In genomic region chr12:54217309-54217661, GRCh38 we compare ENCODE assay signal across 8 cellular contexts. TPM values are rescaled to one million over a fixed set of nuclear protein-coding genes. Genes with fewer than 3 reads are reported as not detected.
DNase-seq lines count a peak whose midpoint lies in the region; ATAC-seq and TF ChIP-seq lines count a peak whose summit lies in the region.

No MANE protein-coding gene starts in this region.

- H3K36me3 ChIP-seq in OCI-LY3 (replicated peaks; ENCODE audit: low read depth, low read length) (no peaks in the 10 kb centered on the region), endodermal cell (ENCODE audit: control insufficient read depth, insufficient read depth, low read length) (no peaks in the 10 kb centered on the region)

- H3K27ac ChIP-seq in OCI-LY3 (ENCODE audit: low read length) (no peak overlapping the region), endodermal cell (ENCODE audit: low read depth, low read length) (no peak overlapping the region)

- H3K36me3 Mint-ChIP-seq in Calu3 (ENCODE audit: insufficient read depth, unreplicated experiment), result peaks cover 10% of the 10 kb centered on the region
- no peaks in the 10 kb centered on the region for H3K36me3 Mint-ChIP-seq in endodermal cell (ENCODE audit: low read depth)

- H3K4me1 Mint-ChIP-seq in Calu3 (ENCODE audit: low read depth, unreplicated experiment) (peaks cover 16% of the 10 kb centered on the region), endodermal cell (peaks cover 18% of the 10 kb centered on the region)

- no peaks in the 10 kb centered on the region for H3K9me3 ChIP-seq in OCI-LY3 (ENCODE audit: insufficient read depth, low read length)
- H3K9me3 ChIP-seq in endodermal cell (ENCODE audit: control insufficient read depth, low read length), result no peaks in the 10 kb centered on the region

- WGBS in endodermal cell (ENCODE audit: insufficient coverage in 1 of 2, insufficient read length in 1 of 2), 2 experiments, result 4 to 5% methylated on average over 4 to 8 of the region's 11 CpGs

- H2AFZ ChIP-seq in OCI-LY3 (ENCODE audit: low read depth, low read length), result peak overlapping the region; percentile 81

- H3K27me3 Mint-ChIP-seq in Calu3 (ENCODE audit: unreplicated experiment) (peaks cover 55% of the 10 kb centered on the region), endodermal cell (ENCODE audit: insufficient read depth) (peaks cover 63% of the 10 kb centered on the region)

- no peaks in the 10 kb centered on the region for H4K20me1 ChIP-seq in OCI-LY3 (ENCODE audit: insufficient read depth, low read length)

- H3K4me3 ChIP-seq in OCI-LY3 (ENCODE audit: low read length) (peak overlapping the region; percentile 79), endodermal cell (ENCODE audit: low read length) (peak overlapping the region; percentile 81)

- peaks cover 44% of the 10 kb centered on the region for H3K27me3 ChIP-seq in OCI-LY3 (ENCODE audit: low read depth, low read length)
- peaks cover 57% of the 10 kb centered on the region for H3K27me3 ChIP-seq in endodermal cell (ENCODE audit: control insufficient read depth, insufficient read depth, low read length, poor library complexity, severe bottlenecking)

- no TSS peak for BruUV-seq in Calu3 (replicated peaks; lab: Mats Ljungman, UMichigan)

- peak overlapping the region; percentile 65 for H3K9ac ChIP-seq in OCI-LY3 (ENCODE audit: low read length)
- peak overlapping the region; percentile 6 for H3K9ac ChIP-seq in endodermal cell (ENCODE audit: extremely low read depth, low read length, poor library complexity, severe bottlenecking)

- H3K79me2 ChIP-seq in OCI-LY3 (ENCODE audit: low read length), result no peaks in the 10 kb centered on the region

- H3K9me3 Mint-ChIP-seq in Calu3 (ENCODE audit: low read depth, unreplicated experiment) (no peaks in the 10 kb centered on the region), endodermal cell (no peaks in the 10 kb centered on the region)

- DNase-seq in Calu3, result no peak
- no peak for DNase-seq in endodermal cell
- DNase-seq in pons (ENCODE audit: low spot score), result peak; percentile 30
- no peak for DNase-seq in occipital lobe (lab: John Stamatoyannopoulos, UW)
- no peak for DNase-seq in NCI-H510A (lab: John Stamatoyannopoulos, UW)

- ATAC-seq in GM21737 (IDR thresholded peaks at IDR 0.05; ENCODE audit: unreplicated experiment) (no peak), HG03439 (IDR thresholded peaks at IDR 0.05; ENCODE audit: unreplicated experiment) (no peak)

- H3K4me2 ChIP-seq in OCI-LY3 (ENCODE audit: low read length), result peak overlapping the region; percentile 99

- TF ChIP-seq CTCF in Calu3 (IDR thresholded peaks at IDR 0.05; ENCODE audit: unreplicated experiment), result peak; percentile 25
- TF ChIP-seq CTCF in OCI-LY3 (IDR thresholded peaks at IDR 0.05; ENCODE audit: low read depth, low read length), result no peak
- TF ChIP-seq CTCF in endodermal cell (conservative IDR thresholded peaks at IDR 0.05), result peak; percentile 6

- H3K27ac Mint-ChIP-seq in Calu3 (ENCODE audit: unreplicated experiment), result no peak overlapping the region
- no peak overlapping the region for H3K27ac Mint-ChIP-seq in endodermal cell

- intact Hi-C loops in Calu3 (cut with micrococcal nuclease; ENCODE audit: unreplicated experiment), result no loop called here

- peak overlapping the region; percentile 56 for H3K4me3 Mint-ChIP-seq in Calu3 (ENCODE audit: low read depth, unreplicated experiment)
- H3K4me3 Mint-ChIP-seq in endodermal cell, result peak overlapping the region; percentile 49

- CTCF ChIA-PET in Calu3 (lab: Charles Lee), result no interaction called here

- H3K4me1 ChIP-seq in OCI-LY3 (ENCODE audit: low read length) (peaks cover 35% of the 10 kb centered on the region), endodermal cell (ENCODE audit: control insufficient read depth, insufficient read depth, low read length) (no peaks in the 10 kb centered on the region)

RNA-seq across cellular contexts. Expression of gene SMUG1, which starts 28.5 kb away (rescaled TPM):
- total RNA-seq in Calu3 (2022) (66.2 and 69.4 TPM in 2 replicates), endodermal cell (10 to 100 TPM; 32.4 to 37.2 TPM), occipital lobe (42.0 TPM)
- 28.1 TPM for polyA plus RNA-seq in endodermal cell (2013, experiment 1 of 2)
- polyA plus RNA-seq in endodermal cell (2013, experiment 2 of 2), result 21.6 TPM
